In genomic region chr17:62477718-62478401, GRCh38 we compare ENCODE assay signal across 8 cellular contexts. TPM values are rescaled to one million over a fixed set of nuclear protein-coding genes. Genes with fewer than 3 reads are reported as not detected.
DNase-seq lines count a peak whose midpoint lies in the region; ATAC-seq, FAIRE-seq and TF ChIP-seq lines count a peak whose summit lies in the region.
"Not testable (repeated sequence)": the region's sequence is repeated elsewhere in the genome, so short reads cannot be mapped to it uniquely, and the experiment has no call there.

No MANE protein-coding gene starts in this region.

- CTCF ChIA-PET in HepG2 (lab: Yijun Ruan, JAX; ENCODE audit: low intra/inter-chr PET ratio, low total read pairs): not testable (repeated sequence)

- peak overlapping the region; percentile 77 for H3K9ac ChIP-seq in HepG2 (ENCODE audit: insufficient read depth, low read depth, low read length)
- not testable (repeated sequence) for H3K9ac ChIP-seq in smooth muscle cell (ENCODE audit: low read depth)

- BruUV-seq in HepG2 (replicated peaks; lab: Mats Ljungman, UMichigan): not testable (repeated sequence)

- not testable (repeated sequence) for TF ChIP-seq EP300 in HepG2 (IDR thresholded peaks at IDR 0.05; ENCODE audit: low read depth in 2 of 2, low read length in 2 of 2); HepG2 (CRISPR knock-in tag; IDR thresholded peaks at IDR 0.05; ENCODE audit: borderline replicate concordance)

- not testable (repeated sequence) for H3K27me3 ChIP-seq in HepG2 (ENCODE audit: control insufficient read depth in 1 of 2, insufficient read depth in 2 of 2, low read length in 2 of 2); smooth muscle cell (ENCODE audit: low read depth)

- not testable (repeated sequence) for H3K36me3 ChIP-seq in HepG2 (replicated peaks in 1 of 2; ENCODE audit: control insufficient read depth in 1 of 2, insufficient read depth in 2 of 2, low read length in 2 of 2); smooth muscle cell (ENCODE audit: low read depth)

- intact Hi-C loops in HepG2 (cut with micrococcal nuclease; ENCODE audit: unreplicated experiment): not testable (repeated sequence)

- peaks cover 14% of the 10 kb centered on the region; the same call in 1 of the 2 replicates for H4K20me1 ChIP-seq in HepG2 (ENCODE audit: insufficient read depth, low read length)
- not testable (repeated sequence) for H4K20me1 ChIP-seq in smooth muscle cell (ENCODE audit: low read depth)

- not testable (repeated sequence) for FAIRE-seq in HepG2 (lab: Jason Lieb, UNC)

- not testable (repeated sequence) for TF ChIP-seq CTCF in AG09309 (IDR thresholded peaks at IDR 0.05; ENCODE audit: control insufficient read depth, insufficient read depth, low read depth, low read length, missing control alignments); HepG2 (CRISPR knock-in tag; IDR thresholded peaks at IDR 0.05); smooth muscle cell (IDR thresholded peaks at IDR 0.05; ENCODE audit: borderline replicate concordance, insufficient read depth, poor library complexity, severe bottlenecking)

- H3K4me3 ChIP-seq in AG09309 (ENCODE audit: control insufficient read depth, low read depth, low read length) (peak overlapping the region; percentile 67), HepG2 (replicated peaks in 1 of 3; ENCODE audit: insufficient read depth in 1 of 3, low read depth in 2 of 3, low read length in 3 of 3) (peak overlapping the region; percentile 69 to 78 (median 70)), smooth muscle cell (peak overlapping the region; percentile 88)

- TF ChIP-seq POLR2A in HepG2 (IDR thresholded peaks at IDR 0.05; ENCODE audit: insufficient read depth in 1 of 2, low read depth in 2 of 2, low read length in 2 of 2): not testable (repeated sequence)

- not testable (repeated sequence) for H3K9me3 ChIP-seq in HepG2 (ENCODE audit: low read length); smooth muscle cell (replicated peaks; ENCODE audit: low read depth)

- 0 out of 2 replicates have a peak, but pooled peaks have one; percentile 36 for TF ChIP-seq RAD21 in HepG2 (CRISPR knock-in tag; IDR thresholded peaks at IDR 0.05)

- POLR2A ChIA-PET in HepG2 (lab: Yijun Ruan, JAX): not testable (repeated sequence)

- peaks cover 33% of the 10 kb centered on the region for H3K79me2 ChIP-seq in HepG2 (ENCODE audit: insufficient read depth, low read length)
- peaks cover 37% of the 10 kb centered on the region for H3K79me2 ChIP-seq in smooth muscle cell (ENCODE audit: low read depth)

- ATAC-seq in HG03045 (IDR thresholded peaks at IDR 0.05; ENCODE audit: unreplicated experiment) (peak; percentile 37), HepG2 (peak; percentile 1; the same call in 2 of the 3 replicates)

- WGBS in HepG2 (ENCODE audit: low lambda C conversion rate): 68% methylated on average over 6 of the region's 59 CpGs
- 4% methylated on average over 50 of the region's 59 CpGs for WGBS in smooth muscle cell (ENCODE audit: low lambda C conversion rate)

- H3K4me1 ChIP-seq in HepG2 (ENCODE audit: insufficient read depth, low read length): peaks cover 44% of the 10 kb centered on the region
- H3K4me1 ChIP-seq in smooth muscle cell (ENCODE audit: low read depth): not testable (repeated sequence)

- not testable (repeated sequence) for H3F3A ChIP-seq in smooth muscle cell (ENCODE audit: low read depth)

- in situ Hi-C loops in HepG2 (cut with HindIII; ENCODE audit: extremely low pct_ligation_motif_present, low pct_unique_long_range_greater_than_20kb): not testable (repeated sequence)

- DNase-seq in AG09309 (ENCODE audit: low read depth); HepG2 (ENCODE audit: low spot score); smooth muscle cell (lab: John Stamatoyannopoulos, UW; ENCODE audit: unreplicated experiment): not testable (repeated sequence)
- DNase-seq in GM19240 (ENCODE audit: insufficient read length, low spot score) (peak; percentile 14), NCI-H774 (lab: John Stamatoyannopoulos, UW) (peak; percentile 8), activated T-cell treated with anti-CD3 and anti-CD28 coated beads for 4 hours (peak; percentile 12)
- peak; percentile 42 for DNase-seq in effector CD8-positive, alpha-beta T cell (lab: John Stamatoyannopoulos, UW)

- H3K27ac ChIP-seq in HepG2 (ENCODE audit: extremely low read length, insufficient read depth, low read length) (peak overlapping the region; percentile 57), smooth muscle cell (ENCODE audit: low read depth) (peak overlapping the region; percentile 6)

- H2AFZ ChIP-seq in HepG2 (ENCODE audit: low read length): not testable (repeated sequence)
- H2AFZ ChIP-seq in smooth muscle cell (ENCODE audit: low read depth): peak overlapping the region; percentile 3

- H3K4me2 ChIP-seq in HepG2 (ENCODE audit: low read depth, low read length) (peak overlapping the region; percentile 63), smooth muscle cell (peak overlapping the region; percentile 84)

TF ChIP-seq in HepG2, 621 proteins besides CTCF, POLR2A, EP300 and RAD21 (continues in another document):
- TF ChIP-seq MED13 (CRISPR knock-in tag; IDR thresholded peaks at IDR 0.05): 0 out of 2 replicates have a peak, but pooled peaks have one; percentile 2
- peak; percentile 13; the same call in 1 of the 2 replicates for TF ChIP-seq RBFOX2 (IDR thresholded peaks at IDR 0.05; ENCODE audit: low read depth, low read length)

RNA-seq across cellular contexts. Expression of gene TLK2, which starts 0.8 kb away (rescaled TPM):
- total RNA-seq in HepG2 (2016; rRNA removed; fragmentation: Illumina TruSeq; extraction: Trizol) (58.7 and 64.6 TPM in 2 replicates), smooth muscle cell (29.2 and 31.4 TPM in 2 replicates)
- 34.5 and 37.0 TPM in 2 replicates for total RNA-seq in HepG2 (2016; cell fraction: cytosol; rRNA removed; fragmentation: Illumina TruSeq; extraction: Trizol; ENCODE audit: low read depth)
- 57.0 and 69.7 TPM in 2 replicates for total RNA-seq in HepG2 (2016; cell fraction: insoluble cytoplasmic fraction; rRNA removed; fragmentation: Illumina TruSeq; extraction: Trizol)
- 52.6 and 60.1 TPM in 2 replicates for total RNA-seq in HepG2 (2016; cell fraction: membrane; rRNA removed; fragmentation: Illumina TruSeq; extraction: Trizol)
- total RNA-seq in HepG2 (2016; cell fraction: nucleus; rRNA removed; fragmentation: Illumina TruSeq; extraction: Trizol): 52.2 and 62.5 TPM in 2 replicates
- polyA plus RNA-seq in HepG2 (2011; rRNA removed) (58.8 and 60.8 TPM in 2 replicates), smooth muscle cell (15.9 and 18.2 TPM in 2 replicates)
- 34.3 and 44.3 TPM in 2 replicates for polyA plus RNA-seq in HepG2 (2011; cell fraction: cytosol; rRNA removed)
- 34.8 and 35.7 TPM in 2 replicates for polyA plus RNA-seq in HepG2 (2011; cell fraction: nucleus; rRNA removed)
- polyA plus RNA-seq in HepG2 (2012): 25.7 and 28.6 TPM in 2 replicates
- polyA plus RNA-seq in HepG2 (2016; cell fraction: cytosol; fragmentation: Illumina TruSeq; extraction: Trizol; ENCODE audit: low read depth): 8.7 and 9.3 TPM in 2 replicates
- polyA plus RNA-seq in HepG2 (2016; cell fraction: insoluble cytoplasmic fraction; fragmentation: Illumina TruSeq; extraction: Trizol; ENCODE audit: low read depth): 47.4 and 53.6 TPM in 2 replicates
- 23.7 and 27.0 TPM in 2 replicates for polyA plus RNA-seq in HepG2 (2016; cell fraction: membrane; fragmentation: Illumina TruSeq; extraction: Trizol; ENCODE audit: low read depth)
- polyA plus RNA-seq in HepG2 (2016; cell fraction: nucleus; fragmentation: Illumina TruSeq; extraction: Trizol; ENCODE audit: insufficient read depth, low read depth): 36.7 and 42.8 TPM in 2 replicates
- 105 and 145 TPM in 2 replicates for polyA minus RNA-seq in HepG2 (2011; rRNA and poly(A)+ RNA removed; ENCODE audit: low replicate concordance)
- polyA minus RNA-seq in HepG2 (2011; cell fraction: cytosol; rRNA and poly(A)+ RNA removed): 50.6 and 60.3 TPM in 2 replicates
- 101 and 125 TPM in 2 replicates for polyA minus RNA-seq in HepG2 (2011; cell fraction: nucleus; rRNA and poly(A)+ RNA removed)

RNA-seq across cellular contexts. Expression of gene METTL2A, which starts 54.2 kb away (rescaled TPM):
- total RNA-seq in HepG2 (2016; rRNA removed; fragmentation: Illumina TruSeq; extraction: Trizol) (32.3 and 32.7 TPM in 2 replicates), smooth muscle cell (13.6 and 18.1 TPM in 2 replicates)
- 9.2 and 9.4 TPM in 2 replicates for total RNA-seq in HepG2 (2016; cell fraction: cytosol; rRNA removed; fragmentation: Illumina TruSeq; extraction: Trizol; ENCODE audit: low read depth)
- total RNA-seq in HepG2 (2016; cell fraction: insoluble cytoplasmic fraction; rRNA removed; fragmentation: Illumina TruSeq; extraction: Trizol): 32.8 and 37.2 TPM in 2 replicates
- total RNA-seq in HepG2 (2016; cell fraction: membrane; rRNA removed; fragmentation: Illumina TruSeq; extraction: Trizol): 19.0 and 20.4 TPM in 2 replicates
- total RNA-seq in HepG2 (2016; cell fraction: nucleus; rRNA removed; fragmentation: Illumina TruSeq; extraction: Trizol): 18.3 and 25.3 TPM in 2 replicates
- polyA plus RNA-seq in HepG2 (2011; rRNA removed) (14.1 and 15.6 TPM in 2 replicates), smooth muscle cell (13.6 and 13.7 TPM in 2 replicates)
- 10.4 and 14.4 TPM in 2 replicates for polyA plus RNA-seq in HepG2 (2011; cell fraction: cytosol; rRNA removed)
- polyA plus RNA-seq in HepG2 (2011; cell fraction: nucleus; rRNA removed): 6.6 and 6.8 TPM in 2 replicates
- 15.5 and 18.0 TPM in 2 replicates for polyA plus RNA-seq in HepG2 (2012)
- polyA plus RNA-seq in HepG2 (2016; cell fraction: cytosol; fragmentation: Illumina TruSeq; extraction: Trizol; ENCODE audit: low read depth): 10.1 and 10.7 TPM in 2 replicates
- polyA plus RNA-seq in HepG2 (2016; cell fraction: insoluble cytoplasmic fraction; fragmentation: Illumina TruSeq; extraction: Trizol; ENCODE audit: low read depth): 30.7 and 30.9 TPM in 2 replicates
- polyA plus RNA-seq in HepG2 (2016; cell fraction: membrane; fragmentation: Illumina TruSeq; extraction: Trizol; ENCODE audit: low read depth): 13.5 and 16.4 TPM in 2 replicates
- polyA plus RNA-seq in HepG2 (2016; cell fraction: nucleus; fragmentation: Illumina TruSeq; extraction: Trizol; ENCODE audit: insufficient read depth, low read depth): 30.0 and 32.5 TPM in 2 replicates
- polyA minus RNA-seq in HepG2 (2011; rRNA and poly(A)+ RNA removed; ENCODE audit: low replicate concordance): 10.1 and 17.2 TPM in 2 replicates
- polyA minus RNA-seq in HepG2 (2011; cell fraction: cytosol; rRNA and poly(A)+ RNA removed): 13.4 and 14.8 TPM in 2 replicates
- polyA minus RNA-seq in HepG2 (2011; cell fraction: nucleus; rRNA and poly(A)+ RNA removed): 20.7 and 25.7 TPM in 2 replicates
